Comparison of ENCODE assay signal across 2 cellular contexts in the genomic region with DNA sequence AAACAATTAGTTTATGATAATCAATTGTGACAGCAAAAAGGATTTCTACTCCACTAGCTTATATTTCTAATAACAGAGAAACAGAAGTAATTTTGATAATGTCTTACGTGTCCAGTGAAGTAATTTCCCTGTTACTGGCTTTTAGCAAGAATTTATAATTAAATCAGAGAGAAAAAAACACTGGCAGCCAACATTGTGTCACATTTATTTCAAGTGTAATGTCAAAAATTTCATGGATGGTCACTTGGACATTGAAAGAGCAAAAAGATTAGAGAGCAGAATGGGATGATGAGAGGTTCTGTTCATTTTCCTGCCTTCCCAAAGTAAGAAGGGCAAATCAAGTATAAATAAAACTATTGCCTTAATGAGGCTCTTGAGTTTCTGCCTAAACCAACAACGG.
TF ChIP-seq lines count a peak whose summit lies in the region.

No MANE protein-coding gene starts in this region.

TF ChIP-seq in SK-N-SH treated with all-trans-retinoic acid at 6 μM for 48 hours, 23 proteins besides CTCF, POLR2A, EP300 and RAD21 (continued from another document):
- TF ChIP-seq, protein P1, sequence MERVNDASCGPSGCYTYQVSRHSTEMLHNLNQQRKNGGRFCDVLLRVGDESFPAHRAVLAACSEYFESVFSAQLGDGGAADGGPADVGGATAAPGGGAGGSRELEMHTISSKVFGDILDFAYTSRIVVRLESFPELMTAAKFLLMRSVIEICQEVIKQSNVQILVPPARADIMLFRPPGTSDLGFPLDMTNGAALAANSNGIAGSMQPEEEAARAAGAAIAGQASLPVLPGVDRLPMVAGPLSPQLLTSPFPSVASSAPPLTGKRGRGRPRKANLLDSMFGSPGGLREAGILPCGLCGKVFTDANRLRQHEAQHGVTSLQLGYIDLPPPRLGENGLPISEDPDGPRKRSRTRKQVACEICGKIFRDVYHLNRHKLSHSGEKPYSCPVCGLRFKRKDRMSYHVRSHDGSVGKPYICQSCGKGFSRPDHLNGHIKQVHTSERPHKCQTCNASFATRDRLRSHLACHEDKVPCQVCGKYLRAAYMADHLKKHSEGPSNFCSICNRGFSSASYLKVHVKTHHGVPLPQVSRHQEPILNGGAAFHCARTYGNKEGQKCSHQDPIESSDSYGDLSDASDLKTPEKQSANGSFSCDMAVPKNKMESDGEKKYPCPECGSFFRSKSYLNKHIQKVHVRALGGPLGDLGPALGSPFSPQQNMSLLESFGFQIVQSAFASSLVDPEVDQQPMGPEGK (CRISPR knock-in tag; IDR thresholded peaks at IDR 0.05; ENCODE audit: borderline replicate concordance): no peak
- no peak for TF ChIP-seq ZC3H10 (CRISPR knock-in tag; IDR thresholded peaks at IDR 0.05)
- TF ChIP-seq ZNF70 (CRISPR knock-in tag; IDR thresholded peaks at IDR 0.05): no peak
- TF ChIP-seq TOX (CRISPR knock-in tag; IDR thresholded peaks at IDR 0.05; ENCODE audit: borderline replicate concordance): no peak
- TF ChIP-seq ISL1 (CRISPR knock-in tag; IDR thresholded peaks at IDR 0.05): peak; percentile 96
- no peak; the same call in 1 of the 2 replicates for TF ChIP-seq ZFP3 (CRISPR knock-in tag; IDR thresholded peaks at IDR 0.05)
- no peak for TF ChIP-seq OSR1 (CRISPR knock-in tag; IDR thresholded peaks at IDR 0.05)
- no peak for TF ChIP-seq RARB (CRISPR knock-in tag; IDR thresholded peaks at IDR 0.05)
- TF ChIP-seq BACH2 (CRISPR knock-in tag; IDR thresholded peaks at IDR 0.05; ENCODE audit: borderline replicate concordance): no peak
- no peak for TF ChIP-seq ARNTL (CRISPR knock-in tag; IDR thresholded peaks at IDR 0.05; ENCODE audit: borderline replicate concordance, low read depth)
- TF ChIP-seq, protein P2, sequence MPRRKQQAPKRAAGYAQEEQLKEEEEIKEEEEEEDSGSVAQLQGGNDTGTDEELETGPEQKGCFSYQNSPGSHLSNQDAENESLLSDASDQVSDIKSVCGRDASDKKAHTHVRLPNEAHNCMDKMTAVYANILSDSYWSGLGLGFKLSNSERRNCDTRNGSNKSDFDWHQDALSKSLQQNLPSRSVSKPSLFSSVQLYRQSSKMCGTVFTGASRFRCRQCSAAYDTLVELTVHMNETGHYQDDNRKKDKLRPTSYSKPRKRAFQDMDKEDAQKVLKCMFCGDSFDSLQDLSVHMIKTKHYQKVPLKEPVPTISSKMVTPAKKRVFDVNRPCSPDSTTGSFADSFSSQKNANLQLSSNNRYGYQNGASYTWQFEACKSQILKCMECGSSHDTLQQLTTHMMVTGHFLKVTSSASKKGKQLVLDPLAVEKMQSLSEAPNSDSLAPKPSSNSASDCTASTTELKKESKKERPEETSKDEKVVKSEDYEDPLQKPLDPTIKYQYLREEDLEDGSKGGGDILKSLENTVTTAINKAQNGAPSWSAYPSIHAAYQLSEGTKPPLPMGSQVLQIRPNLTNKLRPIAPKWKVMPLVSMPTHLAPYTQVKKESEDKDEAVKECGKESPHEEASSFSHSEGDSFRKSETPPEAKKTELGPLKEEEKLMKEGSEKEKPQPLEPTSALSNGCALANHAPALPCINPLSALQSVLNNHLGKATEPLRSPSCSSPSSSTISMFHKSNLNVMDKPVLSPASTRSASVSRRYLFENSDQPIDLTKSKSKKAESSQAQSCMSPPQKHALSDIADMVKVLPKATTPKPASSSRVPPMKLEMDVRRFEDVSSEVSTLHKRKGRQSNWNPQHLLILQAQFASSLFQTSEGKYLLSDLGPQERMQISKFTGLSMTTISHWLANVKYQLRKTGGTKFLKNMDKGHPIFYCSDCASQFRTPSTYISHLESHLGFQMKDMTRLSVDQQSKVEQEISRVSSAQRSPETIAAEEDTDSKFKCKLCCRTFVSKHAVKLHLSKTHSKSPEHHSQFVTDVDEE (CRISPR knock-in tag; IDR thresholded peaks at IDR 0.05): peak; percentile 45; the same call in 1 of the 2 replicates
- no peak for TF ChIP-seq CSDC2 (CRISPR knock-in tag; IDR thresholded peaks at IDR 0.05)
- TF ChIP-seq, protein P3, sequence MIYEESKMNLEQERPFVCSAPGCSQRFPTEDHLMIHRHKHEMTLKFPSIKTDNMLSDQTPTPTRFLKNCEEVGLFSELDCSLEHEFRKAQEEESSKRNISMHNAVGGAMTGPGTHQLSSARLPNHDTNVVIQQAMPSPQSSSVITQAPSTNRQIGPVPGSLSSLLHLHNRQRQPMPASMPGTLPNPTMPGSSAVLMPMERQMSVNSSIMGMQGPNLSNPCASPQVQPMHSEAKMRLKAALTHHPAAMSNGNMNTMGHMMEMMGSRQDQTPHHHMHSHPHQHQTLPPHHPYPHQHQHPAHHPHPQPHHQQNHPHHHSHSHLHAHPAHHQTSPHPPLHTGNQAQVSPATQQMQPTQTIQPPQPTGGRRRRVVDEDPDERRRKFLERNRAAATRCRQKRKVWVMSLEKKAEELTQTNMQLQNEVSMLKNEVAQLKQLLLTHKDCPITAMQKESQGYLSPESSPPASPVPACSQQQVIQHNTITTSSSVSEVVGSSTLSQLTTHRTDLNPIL (CRISPR knock-in tag; IDR thresholded peaks at IDR 0.05; ENCODE audit: low read depth): peak; percentile 70; the same call in 1 of the 2 replicates
- no peak for TF ChIP-seq ZNF565 (CRISPR knock-in tag; conservative IDR thresholded peaks at IDR 0.05; ENCODE audit: low read depth)
- TF ChIP-seq GLIS3 (CRISPR knock-in tag; IDR thresholded peaks at IDR 0.05): no peak

TF ChIP-seq in SK-N-SH, 30 proteins besides CTCF, POLR2A, EP300 and RAD21 (continued from another document):
- TF ChIP-seq FOSL2 (IDR thresholded peaks at IDR 0.05; ENCODE audit: borderline replicate concordance, low read depth) (no peak), SIN3A (IDR thresholded peaks at IDR 0.05; ENCODE audit: borderline replicate concordance, low read depth, low read length) (no peak), GABPA (IDR thresholded peaks at IDR 0.05; ENCODE audit: low read depth) (no peak), YY1 (IDR thresholded peaks at IDR 0.05; ENCODE audit: low read depth) (no peak), SMC3 (IDR thresholded peaks at IDR 0.05; ENCODE audit: low read depth, low read length) (no peak)
- TF ChIP-seq, protein P4, sequence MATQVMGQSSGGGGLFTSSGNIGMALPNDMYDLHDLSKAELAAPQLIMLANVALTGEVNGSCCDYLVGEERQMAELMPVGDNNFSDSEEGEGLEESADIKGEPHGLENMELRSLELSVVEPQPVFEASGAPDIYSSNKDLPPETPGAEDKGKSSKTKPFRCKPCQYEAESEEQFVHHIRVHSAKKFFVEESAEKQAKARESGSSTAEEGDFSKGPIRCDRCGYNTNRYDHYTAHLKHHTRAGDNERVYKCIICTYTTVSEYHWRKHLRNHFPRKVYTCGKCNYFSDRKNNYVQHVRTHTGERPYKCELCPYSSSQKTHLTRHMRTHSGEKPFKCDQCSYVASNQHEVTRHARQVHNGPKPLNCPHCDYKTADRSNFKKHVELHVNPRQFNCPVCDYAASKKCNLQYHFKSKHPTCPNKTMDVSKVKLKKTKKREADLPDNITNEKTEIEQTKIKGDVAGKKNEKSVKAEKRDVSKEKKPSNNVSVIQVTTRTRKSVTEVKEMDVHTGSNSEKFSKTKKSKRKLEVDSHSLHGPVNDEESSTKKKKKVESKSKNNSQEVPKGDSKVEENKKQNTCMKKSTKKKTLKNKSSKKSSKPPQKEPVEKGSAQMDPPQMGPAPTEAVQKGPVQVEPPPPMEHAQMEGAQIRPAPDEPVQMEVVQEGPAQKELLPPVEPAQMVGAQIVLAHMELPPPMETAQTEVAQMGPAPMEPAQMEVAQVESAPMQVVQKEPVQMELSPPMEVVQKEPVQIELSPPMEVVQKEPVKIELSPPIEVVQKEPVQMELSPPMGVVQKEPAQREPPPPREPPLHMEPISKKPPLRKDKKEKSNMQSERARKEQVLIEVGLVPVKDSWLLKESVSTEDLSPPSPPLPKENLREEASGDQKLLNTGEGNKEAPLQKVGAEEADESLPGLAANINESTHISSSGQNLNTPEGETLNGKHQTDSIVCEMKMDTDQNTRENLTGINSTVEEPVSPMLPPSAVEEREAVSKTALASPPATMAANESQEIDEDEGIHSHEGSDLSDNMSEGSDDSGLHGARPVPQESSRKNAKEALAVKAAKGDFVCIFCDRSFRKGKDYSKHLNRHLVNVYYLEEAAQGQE (IDR thresholded peaks at IDR 0.05; ENCODE audit: low read depth, low read length): no peak
- TF ChIP-seq, protein P5, sequence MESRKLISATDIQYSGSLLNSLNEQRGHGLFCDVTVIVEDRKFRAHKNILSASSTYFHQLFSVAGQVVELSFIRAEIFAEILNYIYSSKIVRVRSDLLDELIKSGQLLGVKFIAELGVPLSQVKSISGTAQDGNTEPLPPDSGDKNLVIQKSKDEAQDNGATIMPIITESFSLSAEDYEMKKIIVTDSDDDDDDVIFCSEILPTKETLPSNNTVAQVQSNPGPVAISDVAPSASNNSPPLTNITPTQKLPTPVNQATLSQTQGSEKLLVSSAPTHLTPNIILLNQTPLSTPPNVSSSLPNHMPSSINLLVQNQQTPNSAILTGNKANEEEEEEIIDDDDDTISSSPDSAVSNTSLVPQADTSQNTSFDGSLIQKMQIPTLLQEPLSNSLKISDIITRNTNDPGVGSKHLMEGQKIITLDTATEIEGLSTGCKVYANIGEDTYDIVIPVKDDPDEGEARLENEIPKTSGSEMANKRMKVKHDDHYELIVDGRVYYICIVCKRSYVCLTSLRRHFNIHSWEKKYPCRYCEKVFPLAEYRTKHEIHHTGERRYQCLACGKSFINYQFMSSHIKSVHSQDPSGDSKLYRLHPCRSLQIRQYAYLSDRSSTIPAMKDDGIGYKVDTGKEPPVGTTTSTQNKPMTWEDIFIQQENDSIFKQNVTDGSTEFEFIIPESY (IDR thresholded peaks at IDR 0.05; ENCODE audit: borderline replicate concordance, low read depth): no peak
